26 cellular contexts compared by ENCODE assay signal in the genomic region with DNA sequence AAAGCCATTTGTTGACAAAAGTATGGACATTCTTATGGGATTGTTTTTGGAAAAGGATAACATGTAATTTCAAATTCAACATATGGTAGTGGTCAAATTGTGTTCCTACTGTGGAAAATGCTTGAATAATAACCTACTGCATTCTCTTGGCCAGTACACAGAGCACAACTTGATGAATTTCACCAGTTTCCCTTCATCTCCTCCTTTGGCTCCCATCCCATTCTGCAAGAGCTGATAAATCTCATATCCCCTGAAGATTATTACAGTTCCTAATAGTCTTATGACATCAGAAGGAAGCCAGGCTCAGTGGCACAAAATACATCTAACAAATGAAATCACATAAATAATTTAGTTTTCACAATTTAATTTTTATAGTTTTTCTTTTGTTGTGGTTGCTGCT.
"Had no signal": no experiment of that assay in that cellular context is flagged by ENCODE, and none has a peak within 500 bp of the region (broad histone marks: within the 10 kb centered on the region; RNA-seq: fewer than 3 reads in every experiment).

No MANE protein-coding gene starts in this region.

- DNase-seq: activated B cell treated with CpG ODN at 0.5 μM for 24 hours; activated CD8-positive, alpha-beta memory T cell treated with anti-CD3 and anti-CD28 coated beads, Interleukin-2, amount 50 U/mL, for 4 hours; activated CD8-positive, alpha-beta T cell treated with anti-CD3 and anti-CD28 coated beads for 36 hours; activated gamma-delta T cell treated with Interleukin-2 at 50 U/mL for 16 hours; activated naive CD4-positive, alpha-beta T cell treated with anti-CD3 and anti-CD28 coated beads, Interleukin-2, amount 10 ng/mL, durations not matched to agents 7 days and 5 days; activated naive CD8-positive, alpha-beta T cell treated with anti-CD3 and anti-CD28 coated beads for 36 hours; activated T-cell treated with anti-CD3 and anti-CD28 coated beads, Interleukin-2, amount 50 U/mL, for 72 hours; anterior cingulate cortex; caudate nucleus; Karpas-422; MM.1S; NCI-H1105; NCI-H1436 treated with DMSO at 0.1 percent for 48 hours; NCI-H187; NCI-H2081; NCI-H510A treated with DMSO at 0.1 percent for 48 hours; NCI-H69; NK-92 treated with Interleukin-12 subunit alpha and Interleukin-12 subunit beta, amount 100 ng/mL, for 24 hours; OCI-M1; RPMI8226; SHP77; T-helper 2 cell; T1000 had no signal

- H3K4me3 ChIP-seq: K562 had no signal

- ATAC-seq: activated CD8-positive, alpha-beta T cell treated with anti-CD3 and anti-CD28 coated beads for 36 hours; activated T-cell treated with anti-CD3 and anti-CD28 coated beads, Interleukin-2, amount 50 U/mL, for 72 hours; K562; Panc1 had no signal

- FAIRE-seq: K562, TTC549 had no signal
